In the genomic region with DNA sequence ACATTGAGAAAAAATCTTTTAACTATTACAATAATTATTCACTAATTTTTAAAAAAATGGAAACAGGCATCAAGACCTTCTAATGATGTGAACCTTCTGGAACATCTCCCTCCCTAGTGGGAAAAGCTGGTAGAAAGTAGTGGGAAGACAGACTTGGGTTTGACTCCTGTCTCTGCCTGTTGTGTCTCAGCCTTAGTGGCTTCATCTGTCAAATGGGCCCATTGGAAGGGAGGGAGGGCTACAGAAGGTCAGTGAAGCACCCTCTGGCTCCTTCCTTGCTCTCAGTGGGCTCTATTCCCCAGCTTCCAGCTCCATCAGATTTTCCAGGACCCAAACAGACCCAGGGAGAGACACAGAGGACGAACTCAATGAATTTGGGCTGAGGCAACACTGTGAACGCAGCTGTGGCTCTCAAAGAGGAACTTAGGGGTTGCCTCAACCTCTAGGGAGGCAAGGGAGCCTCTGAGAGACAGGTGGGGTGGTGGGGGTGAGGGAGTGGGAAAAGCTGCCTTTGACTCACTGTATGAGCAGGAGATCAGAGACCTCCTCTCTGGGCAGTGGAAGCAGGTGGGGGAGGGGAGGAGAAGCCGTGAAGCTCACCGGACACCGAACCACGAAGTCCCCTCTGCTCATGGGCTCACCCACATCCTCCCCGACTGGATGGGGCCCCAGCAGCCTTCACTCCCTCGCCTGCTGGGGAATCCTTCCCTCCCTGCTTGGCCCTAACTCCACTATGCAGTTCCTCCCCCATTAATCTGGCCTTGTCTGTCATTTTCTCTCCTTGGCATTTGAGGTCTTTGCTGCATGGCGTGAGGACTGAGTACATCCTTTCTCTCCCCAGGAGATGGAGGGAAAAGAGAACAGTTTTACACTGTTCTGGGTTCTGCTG, we compare ENCODE assay signal across 10 cellular contexts. TPM values are rescaled to one million over a fixed set of nuclear protein-coding genes. Genes with fewer than 3 reads are reported as not detected.
A peak's percentile ranks its signal among the peaks of the same experiment; 100 is the strongest.
DNase-seq lines count a peak whose midpoint lies in the region; ATAC-seq and TF ChIP-seq lines count a peak whose summit lies in the region.
"Had no signal": no experiment of that assay in that cellular context is flagged by ENCODE, and none has a peak within 500 bp of the region (broad histone marks: within the 10 kb centered on the region; RNA-seq: fewer than 3 reads in every experiment).

No MANE protein-coding gene starts in this region.

- H3F3A ChIP-seq in DOHH2 (ENCODE audit: control insufficient read depth, insufficient read depth) = peaks cover 46% of the 10 kb centered on the region

- H3K9me3 Mint-ChIP-seq in immature natural killer cell = no peaks in the 10 kb centered on the region
- no peaks in the 10 kb centered on the region for H3K9me3 Mint-ChIP-seq in osteocyte (ENCODE audit: unreplicated experiment)

- no peaks in the 10 kb centered on the region for H3K9me3 ChIP-seq in DOHH2 (ENCODE audit: control insufficient read depth, insufficient read depth, low read length)
- H3K9me3 ChIP-seq: SJSA1 had no signal

- H3K4me3 Mint-ChIP-seq in immature natural killer cell = peak overlapping the region; percentile 76 to 90 (median 88)
- H3K4me3 Mint-ChIP-seq in osteocyte (ENCODE audit: unreplicated experiment) = no peak overlapping the region

- H3K36me3 Mint-ChIP-seq in immature natural killer cell (peaks cover 4 to 21% (median 10%) of the 10 kb centered on the region in 3 donors), osteocyte (ENCODE audit: unreplicated experiment) (no peaks in the 10 kb centered on the region)

- H3K4me3 ChIP-seq in DOHH2 (ENCODE audit: low read length) = peak overlapping the region; percentile 80
- H3K4me3 ChIP-seq: SJSA1 had no signal

- peaks cover 53% of the 10 kb centered on the region for H3K79me2 ChIP-seq in DOHH2 (ENCODE audit: control insufficient read depth, low read length)

- H3K27me3 Mint-ChIP-seq in immature natural killer cell (ENCODE audit: low read depth in 3 of 3) = peaks cover 2 to 21% (median 8%) of the 10 kb centered on the region in 3 donors
- peaks cover 51% of the 10 kb centered on the region for H3K27me3 Mint-ChIP-seq in osteocyte (ENCODE audit: unreplicated experiment)

- H3K27me3 ChIP-seq in DOHH2 (ENCODE audit: control insufficient read depth, low read length) = no peaks in the 10 kb centered on the region

- H3K4me1 Mint-ChIP-seq in immature natural killer cell (peaks cover 74 to 79% of the 10 kb centered on the region in 2 donors), osteocyte (ENCODE audit: unreplicated experiment) (no peaks in the 10 kb centered on the region)

- TF ChIP-seq CTCF in DOHH2 (IDR thresholded peaks at IDR 0.05; ENCODE audit: low read depth, low read length, poor library complexity, severe bottlenecking) = no peak
- TF ChIP-seq CTCF in osteocyte (IDR thresholded peaks at IDR 0.05) = no peak

- peaks cover 100% of the 10 kb centered on the region for H3K4me1 ChIP-seq in DOHH2 (ENCODE audit: control insufficient read depth, low read length)
- H3K4me1 ChIP-seq: SJSA1 had no signal

- H3K27ac Mint-ChIP-seq in immature natural killer cell = peak overlapping the region; percentile 42 to 86 (median 80)
- H3K27ac Mint-ChIP-seq in osteocyte (ENCODE audit: unreplicated experiment) = no peak overlapping the region

- H3K9me2 ChIP-seq in DOHH2 (replicated peaks; ENCODE audit: control insufficient read depth, low read length) = no peaks in the 10 kb centered on the region

- ATAC-seq in GM21723 (IDR thresholded peaks at IDR 0.05; ENCODE audit: unreplicated experiment) (peak; percentile 19), GM21390 (IDR thresholded peaks at IDR 0.05; ENCODE audit: unreplicated experiment) (no peak)

- peak overlapping the region; percentile 99 for H3K27ac ChIP-seq in DOHH2 (ENCODE audit: low read depth, low read length)
- H3K27ac ChIP-seq: SJSA1 had no signal

- H3K36me3 ChIP-seq in DOHH2 (ENCODE audit: control insufficient read depth, low read length) = peaks cover 38% of the 10 kb centered on the region
- H3K36me3 ChIP-seq: SJSA1 had no signal

- no peaks in the 10 kb centered on the region for H4K20me1 ChIP-seq in DOHH2 (ENCODE audit: control insufficient read depth, insufficient read depth, low read depth, low read length)

- peak overlapping the region; percentile 98 for H3K4me2 ChIP-seq in DOHH2 (ENCODE audit: low read length)

- peak; percentile 85 for DNase-seq in SKM-1 treated with dmso at 0.1 percent for 144 hours (lab: John Stamatoyannopoulos, UW; ENCODE audit: unreplicated experiment)
- DNase-seq in immature natural killer cell = peak; percentile 37 to 43 (median 43)
- DNase-seq in osteocyte (ENCODE audit: extremely low spot score, unreplicated experiment) = no peak
- DNase-seq in Ammon's horn (ENCODE audit: low spot score) = no peak
- DNase-seq in stimulated activated CD4-positive, alpha-beta T cell treated with anti-CD3 and anti-CD28 coated beads, Interleukin-2, amount 100 ng/mL, for 24 hours = no peak

RNA-seq across cellular contexts. Expression of a gene that starts 4.5 kb away (rescaled TPM):
- 10 to 100 TPM in 1 of 3 donors, 1 to 10 TPM in 2; 7.4 to 10.7 (median 9.5) TPM for polyA plus RNA-seq in immature natural killer cell
- total RNA-seq in osteocyte = not detected in 2 replicates
- total RNA-seq: bronchial epithelial cell had no signal

RNA-seq across cellular contexts. Expression of a gene that starts 40.6 kb away (rescaled TPM):
- polyA plus RNA-seq in immature natural killer cell = 10 to 100 TPM; 24.3 to 27.7 (median 26.1) TPM
- 16.4 and 18.0 TPM in 2 replicates for total RNA-seq in osteocyte

RNA-seq across cellular contexts. Expression of a gene that starts 50.9 kb away (rescaled TPM):
- polyA plus RNA-seq in immature natural killer cell = 100 to 1,000 TPM in 2 of 3 donors, 10 to 100 TPM in 1; 89.9 to 118 (median 104) TPM
- total RNA-seq in osteocyte = 58.9 and 63.7 TPM in 2 replicates

Comparison
In these comparisons a context has a peak if more than half of its experiments do, and no peak if none do; other contexts are left out.
1. DNase-seq: peak in SKM-1 treated with dmso at 0.1 percent for 144 hours (single experiment) and immature natural killer cell (3 of 3); none in osteocyte (single experiment), Ammon's horn (single experiment) and stimulated activated CD4-positive, alpha-beta T cell treated with anti-CD3 and anti-CD28 coated beads, Interleukin-2, amount 100 ng/mL, for 24 hours (0 of 2).